8 cellular contexts compared by ENCODE assay signal in the genomic region with DNA sequence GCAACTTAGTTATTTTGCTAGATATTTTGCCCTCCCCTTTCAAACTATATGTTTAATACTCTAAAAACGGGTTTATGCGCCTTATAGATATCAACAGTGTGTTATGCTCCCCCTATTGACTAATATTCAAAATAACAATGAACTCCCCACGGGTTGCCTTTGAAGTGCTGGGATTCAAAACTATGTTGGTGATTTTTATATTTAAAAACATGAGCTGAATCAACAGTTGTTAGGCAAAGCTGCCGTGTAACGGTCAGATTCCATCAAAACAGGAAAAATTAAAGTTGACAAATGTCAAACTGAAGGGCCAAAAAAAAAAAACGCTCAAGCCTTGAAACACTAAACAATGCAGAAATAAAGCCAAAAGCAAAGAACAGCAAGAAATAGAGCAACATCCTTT. TPM values are rescaled to one million over a fixed set of nuclear protein-coding genes. Genes with fewer than 3 reads are reported as not detected.
DNase-seq lines count a peak whose midpoint lies in the region; ATAC-seq, FAIRE-seq and TF ChIP-seq lines count a peak whose summit lies in the region.

No MANE protein-coding gene starts in this region.

- H3K4me3 ChIP-seq in PC-3 (ENCODE audit: low read length) = peak overlapping the region; percentile 28; the same call in 1 of the 2 replicates
- peak overlapping the region; percentile 57 for H3K4me3 ChIP-seq in rectal smooth muscle tissue (ENCODE audit: low read length)
- H3K4me3 ChIP-seq in WERI-Rb-1 (ENCODE audit: low read depth, low read length) = no peak overlapping the region

- no peak overlapping the region for H2AFZ ChIP-seq in PC-3 (ENCODE audit: low read length)

- no TSS peak for BruUV-seq in PC-3 (replicated peaks; lab: Mats Ljungman, UMichigan)

- ATAC-seq in activated CD8-positive, alpha-beta memory T cell treated with anti-CD3 and anti-CD28 coated beads, Interleukin-2, amount 10 ng/mL, durations not matched to agents 7 days and 5 days = no peak
- ATAC-seq in PC-3 (no peak), GM21737 (IDR thresholded peaks at IDR 0.05; ENCODE audit: unreplicated experiment) (no peak)

- H3K27ac ChIP-seq in PC-3 (ENCODE audit: low read length) = no peak overlapping the region
- H3K27ac ChIP-seq in rectal smooth muscle tissue (ENCODE audit: low read depth, low read length) = peak overlapping the region; percentile 98
- no peak overlapping the region for H3K27ac ChIP-seq in WERI-Rb-1

- no peaks in the 10 kb centered on the region for H3K27me3 ChIP-seq in PC-3 (ENCODE audit: low read length)
- no peaks in the 10 kb centered on the region for H3K27me3 ChIP-seq in rectal smooth muscle tissue (ENCODE audit: control insufficient read depth, insufficient read depth, low read length)
- H3K27me3 ChIP-seq in WERI-Rb-1 (ENCODE audit: insufficient read depth, low read depth, severe bottlenecking) = no peaks in the 10 kb centered on the region

- no peaks in the 10 kb centered on the region for H3K36me3 ChIP-seq in PC-3 (ENCODE audit: low read depth, low read length)
- no peaks in the 10 kb centered on the region for H3K36me3 ChIP-seq in rectal smooth muscle tissue (ENCODE audit: control insufficient read depth, insufficient read depth, low read length)
- H3K36me3 ChIP-seq in WERI-Rb-1 = no peaks in the 10 kb centered on the region

- peak; percentile 76 for FAIRE-seq in endometrium (lab: Jason Lieb, UNC)

- peaks cover 35% of the 10 kb centered on the region for H3K4me1 Mint-ChIP-seq in activated CD8-positive, alpha-beta memory T cell treated with anti-CD3 and anti-CD28 coated beads, Interleukin-2, amount 10 ng/mL, durations not matched to agents 7 days and 5 days

- CTCF ChIA-PET in activated CD8-positive, alpha-beta memory T cell treated with anti-CD3 and anti-CD28 coated beads, Interleukin-2, amount 10 ng/mL, durations not matched to agents 7 days and 5 days (lab: Charles Lee) = interaction anchor here (0.7 to 2.2 kb wide), 15 partner anchors 23 to 382 kb away, joined by 3 to 21 read pairs (median 5); no protein-coding TSS in a partner anchor
- CTCF ChIA-PET in PC-3 (lab: Charles Lee) = interaction anchor here (0.6 to 0.7 kb wide), 3 partner anchors 32 to 146 kb away, joined by 3 to 6 read pairs (median 5); no protein-coding TSS in a partner anchor

- no peaks in the 10 kb centered on the region for H3K79me2 ChIP-seq in PC-3 (ENCODE audit: low read length)

- no peaks in the 10 kb centered on the region for H3K9me2 ChIP-seq in PC-3 (replicated peaks; ENCODE audit: low read length)

- H3K9me3 ChIP-seq in PC-3 (ENCODE audit: low read length) (no peaks in the 10 kb centered on the region), WERI-Rb-1 (ENCODE audit: severe bottlenecking) (no peaks in the 10 kb centered on the region)

- peaks cover 32% of the 10 kb centered on the region for H3K27me3 Mint-ChIP-seq in activated CD8-positive, alpha-beta memory T cell treated with anti-CD3 and anti-CD28 coated beads, Interleukin-2, amount 10 ng/mL, durations not matched to agents 7 days and 5 days

- H3K4me2 ChIP-seq in PC-3 (ENCODE audit: low read length) = peak overlapping the region; percentile 57; the same call in 1 of the 2 replicates

- H3K9ac ChIP-seq in PC-3 (ENCODE audit: low read length) = no peak overlapping the region
- no peak overlapping the region for H3K9ac ChIP-seq in rectal smooth muscle tissue (ENCODE audit: low read length)

- no peaks in the 10 kb centered on the region for H3K36me3 Mint-ChIP-seq in activated CD8-positive, alpha-beta memory T cell treated with anti-CD3 and anti-CD28 coated beads, Interleukin-2, amount 10 ng/mL, durations not matched to agents 7 days and 5 days

- no peak for DNase-seq in activated CD8-positive, alpha-beta memory T cell treated with anti-CD3 and anti-CD28 coated beads, Interleukin-2, amount 10 ng/mL, durations not matched to agents 7 days and 5 days
- DNase-seq in activated CD8-positive, alpha-beta memory T cell treated with anti-CD3 and anti-CD28 coated beads for 24 hours = no peak
- DNase-seq in PC-3 (peak; percentile 68), WERI-Rb-1 (no peak), GF-D8 (lab: John Stamatoyannopoulos, UW) (no peak)

- intact Hi-C loops in PC-3 (cut with micrococcal nuclease) = loop anchor here (2.0 kb wide), 1 partner anchor 197 kb away; no protein-coding TSS in a partner anchor

- H3F3A ChIP-seq in PC-3 (ENCODE audit: low read length, unreplicated experiment) = no peaks in the 10 kb centered on the region

- no peaks in the 10 kb centered on the region for H3K9me3 Mint-ChIP-seq in activated CD8-positive, alpha-beta memory T cell treated with anti-CD3 and anti-CD28 coated beads, Interleukin-2, amount 10 ng/mL, durations not matched to agents 7 days and 5 days (ENCODE audit: low read depth)

- no peaks in the 10 kb centered on the region for H4K20me1 ChIP-seq in PC-3 (ENCODE audit: low read length)

- H3K27ac Mint-ChIP-seq in activated CD8-positive, alpha-beta memory T cell treated with anti-CD3 and anti-CD28 coated beads, Interleukin-2, amount 10 ng/mL, durations not matched to agents 7 days and 5 days = no peak overlapping the region

- TF ChIP-seq CTCF in PC-3 (conservative IDR thresholded peaks at IDR 0.05; ENCODE audit: low read depth, low read length) = peak; percentile 76
- TF ChIP-seq CTCF in WERI-Rb-1 (IDR thresholded peaks at IDR 0.05; ENCODE audit: low read depth, low read length) = no peak

- H3K4me3 Mint-ChIP-seq in activated CD8-positive, alpha-beta memory T cell treated with anti-CD3 and anti-CD28 coated beads, Interleukin-2, amount 10 ng/mL, durations not matched to agents 7 days and 5 days = peak overlapping the region; percentile 61

- peaks cover 20% of the 10 kb centered on the region for H3K4me1 ChIP-seq in PC-3 (ENCODE audit: insufficient read depth, low read length)
- H3K4me1 ChIP-seq in rectal smooth muscle tissue (ENCODE audit: control insufficient read depth, insufficient read depth, low read length) = peaks cover 12% of the 10 kb centered on the region

- POLR2A ChIA-PET in PC-3 (lab: Charles Lee; ENCODE audit: unreplicated experiment) = no interaction called here

RNA-seq across cellular contexts. Expression of a gene that starts 2.5 kb away (rescaled TPM):
- 10 to 100 TPM; 10.4 to 25.8 TPM for total RNA-seq in activated CD8-positive, alpha-beta memory T cell treated with anti-CD3 and anti-CD28 coated beads, Interleukin-2, amount 10 ng/mL, durations not matched to agents 7 days and 5 days
- total RNA-seq in PC-3 (2014; rRNA removed) = 2.8 and 3.0 TPM in 2 replicates
